7 cellular contexts compared by ENCODE assay signal in genomic region chr2:219475697-219476604, GRCh38. TPM values are rescaled to one million over a fixed set of nuclear protein-coding genes. Genes with fewer than 3 reads are reported as not detected.
DNase-seq lines count a peak whose midpoint lies in the region; ATAC-seq and TF ChIP-seq lines count a peak whose summit lies in the region.

No MANE protein-coding gene starts in this region.

- no peak overlapping the region for H3K4me3 ChIP-seq in HL-60 (replicated peaks; ENCODE audit: insufficient read depth, low read length)
- no peak overlapping the region for H3K4me3 ChIP-seq in SK-N-SH (ENCODE audit: low read depth in 2 of 2, low read length in 1 of 2)
- no peak overlapping the region for H3K4me3 ChIP-seq in adrenal gland
- H3K4me3 ChIP-seq in hepatocyte = no peak overlapping the region

- ATAC-seq in sciatic nerve (peak; percentile 74), GM21825 (IDR thresholded peaks at IDR 0.05; ENCODE audit: unreplicated experiment) (no peak)

- TF ChIP-seq POLR2A in adrenal gland (IDR thresholded peaks at IDR 0.05) = no peak

- H3K9me3 ChIP-seq in SK-N-SH (no peaks in the 10 kb centered on the region), adrenal gland (replicated peaks in 1 of 3) (no peaks in the 10 kb centered on the region), hepatocyte (ENCODE audit: low read depth) (no peaks in the 10 kb centered on the region)

- no peak; a peak in 1 of 4 replicates for TF ChIP-seq EP300 in SK-N-SH (IDR thresholded peaks at IDR 0.05; ENCODE audit: borderline replicate concordance in 1 of 2, low read depth in 1 of 2, low read length in 1 of 2)

- POLR2A ChIA-PET in GM10248 (lab: Yijun Ruan, JAX) = no interaction called here
- POLR2A ChIA-PET in SK-N-SH (lab: Yijun Ruan, JAX) = interaction anchor here (0.8 to 1.9 kb wide), 6 partner anchors 15 to 54 kb away, joined by 3 to 8 read pairs (median 3); no protein-coding TSS in a partner anchor

- H4K20me1 ChIP-seq in SK-N-SH (ENCODE audit: insufficient read depth) (no peaks in the 10 kb centered on the region), hepatocyte (ENCODE audit: insufficient read depth, poor library complexity, severe bottlenecking) (no peaks in the 10 kb centered on the region)

- no peaks in the 10 kb centered on the region for H3K9me2 ChIP-seq in SK-N-SH
- H3K9me2 ChIP-seq in hepatocyte (replicated peaks; ENCODE audit: insufficient read depth) = no peaks in the 10 kb centered on the region

- H3K27me3 ChIP-seq in HL-60 (ENCODE audit: insufficient read depth, poor library complexity, severe bottlenecking) (no peaks in the 10 kb centered on the region), SK-N-SH (ENCODE audit: insufficient read depth) (no peaks in the 10 kb centered on the region), adrenal gland (no peaks in the 10 kb centered on the region), hepatocyte (no peaks in the 10 kb centered on the region)

- CTCF ChIA-PET in GM10248 (lab: Yijun Ruan, JAX) = interaction anchor here (0.6 to 10.1 kb wide), 20 partner anchors 8 to 213 kb away, joined by 3 to 77 read pairs (median 4); partner anchors contain the start of gene GMPPA
- CTCF ChIA-PET in SK-N-SH (lab: Yijun Ruan, JAX) = interaction anchor here (0.6 to 56.4 kb wide), 28 partner anchors 8 to 213 kb away, joined by 3 to 2824 read pairs (median 6); partner anchors contain the start of genes ASIC4, CHPF, GMPPA and SPEG

- H3K79me2 ChIP-seq in SK-N-SH (ENCODE audit: insufficient read depth) = no peaks in the 10 kb centered on the region
- no peaks in the 10 kb centered on the region for H3K79me2 ChIP-seq in hepatocyte

- TF ChIP-seq RAD21 in SK-N-SH (IDR thresholded peaks at IDR 0.05; ENCODE audit: low read length) = peak; percentile 91

- H3K4me1 ChIP-seq in SK-N-SH (ENCODE audit: control insufficient read depth in 1 of 2, insufficient read depth in 2 of 2, low read depth in 1 of 2, low read length in 1 of 2) = peaks cover 0 to 42% of the 10 kb centered on the region in 2 experiments; a peak in 1 of 4 replicates
- no peaks in the 10 kb centered on the region for H3K4me1 ChIP-seq in adrenal gland (replicated peaks in 1 of 2)
- peaks cover 5% of the 10 kb centered on the region for H3K4me1 ChIP-seq in hepatocyte (ENCODE audit: insufficient read depth)

- H2AFZ ChIP-seq in SK-N-SH (ENCODE audit: low read depth) = no peak overlapping the region
- no peak overlapping the region for H2AFZ ChIP-seq in hepatocyte

- no peak overlapping the region for H3K9ac ChIP-seq in SK-N-SH

- H3K36me3 ChIP-seq in SK-N-SH (replicated peaks in 1 of 2; ENCODE audit: control insufficient read depth in 1 of 2, insufficient read depth in 2 of 2, low read length in 1 of 2) (peaks cover 21 to 50% of the 10 kb centered on the region in 2 experiments), adrenal gland (replicated peaks in 1 of 2) (no peaks in the 10 kb centered on the region), hepatocyte (replicated peaks; ENCODE audit: insufficient read depth, low read depth) (no peaks in the 10 kb centered on the region)

- peak; percentile 84 for TF ChIP-seq CTCF in GM10248 (IDR thresholded peaks at IDR 0.05; ENCODE audit: control extremely low read depth, extremely low read depth, low read depth, missing control alignments)
- peak; percentile 69 for TF ChIP-seq CTCF in HL-60 (IDR thresholded peaks at IDR 0.05; ENCODE audit: insufficient read depth, low read length)
- peak; percentile 95 for TF ChIP-seq CTCF in SK-N-SH (IDR thresholded peaks at IDR 0.05)
- TF ChIP-seq CTCF in adrenal gland (IDR thresholded peaks at IDR 0.05) = peak; percentile 71 to 87 (median 80)
- peak; percentile 78 for TF ChIP-seq CTCF in hepatocyte (IDR thresholded peaks at IDR 0.05; ENCODE audit: poor library complexity)

- peak; percentile 79 for DNase-seq in GM10248 (ENCODE audit: extremely low spot score)
- peak; percentile 38 to 43 for DNase-seq in HL-60 (ENCODE audit: low read depth in 1 of 2, low spot score in 1 of 2)
- peak; percentile 94 for DNase-seq in SK-N-SH
- peak; percentile 52 to 86 (median 75) for DNase-seq in adrenal gland
- peak; percentile 88 for DNase-seq in hepatocyte (ENCODE audit: low spot score)
- DNase-seq in sciatic nerve (ENCODE audit: low spot score) = peak; percentile 85

- 30% methylated on average over 8 of the region's 14 CpGs for WGBS in SK-N-SH (ENCODE audit: low lambda C conversion rate)
- WGBS in adrenal gland, 4 donors = 30 to 40% (median 32%) methylated on average over 10 to 14 of the region's 14 CpGs
- 27% methylated on average over 14 of the region's 14 CpGs for WGBS in hepatocyte (ENCODE audit: low lambda C conversion rate, missing lambda C conversion rate)

- H3K27ac ChIP-seq in HL-60 (replicated peaks) = no peak overlapping the region
- peak overlapping the region; percentile 36 to 74; a peak in 3 of 4 replicates for H3K27ac ChIP-seq in SK-N-SH (ENCODE audit: low read depth in 2 of 2, low read length in 1 of 2)
- H3K27ac ChIP-seq in adrenal gland = no peak overlapping the region
- H3K27ac ChIP-seq in hepatocyte = no peak overlapping the region

- peaks cover 6% of the 10 kb centered on the region for H3F3A ChIP-seq in SK-N-SH (replicated peaks; ENCODE audit: insufficient read depth)

- H3K4me2 ChIP-seq in SK-N-SH (no peak overlapping the region), hepatocyte (peak overlapping the region; percentile 41)

- intact Hi-C loops in adrenal gland (cut with DNase I) (loop anchor here (5.0 to 10.0 kb wide), 2 partner anchors 51 to 71 kb away; no protein-coding TSS in a partner anchor), sciatic nerve (cut with DNase I) (no loop called here)

TF ChIP-seq in SK-N-SH, 30 proteins besides CTCF, POLR2A, EP300 and RAD21:
- TF ChIP-seq RCOR1 (IDR thresholded peaks at IDR 0.05; ENCODE audit: low read length) = 0 out of 2 replicates have a peak, but pooled peaks have one; percentile 45
- TF ChIP-seq JUND (IDR thresholded peaks at IDR 0.05) = no peak
- TF ChIP-seq SMC3 (IDR thresholded peaks at IDR 0.05; ENCODE audit: low read depth, low read length) = peak; percentile 87

RNA-seq across cellular contexts. Expression of gene GMPPA, which starts 22.7 kb away (rescaled TPM):
- 61.3 and 75.1 TPM in 2 replicates for polyA plus RNA-seq in SK-N-SH (2012; rRNA removed)
- 27.7 and 39.9 TPM in 2 replicates for polyA plus RNA-seq in SK-N-SH (2012; cell fraction: cytosol; rRNA removed)
- 157 and 170 TPM in 2 replicates for polyA plus RNA-seq in SK-N-SH (2012; cell fraction: nucleus; rRNA removed)
- total RNA-seq in adrenal gland = 10 to 100 TPM; 23.0 to 60.6 (median 26.4) TPM
- polyA plus RNA-seq in adrenal gland = 10 to 100 TPM; 36.8 to 72.2 (median 38.5) TPM
- 51.3 and 76.5 TPM in 2 replicates for total RNA-seq in hepatocyte
- 67.8 and 75.6 TPM in 2 replicates for polyA plus RNA-seq in hepatocyte
- 25.9 TPM for total RNA-seq in sciatic nerve

RNA-seq across cellular contexts. Expression of gene ASIC4, which starts 38.3 kb away (rescaled TPM):
- polyA plus RNA-seq in SK-N-SH (2012; rRNA removed) (0.05 and 0.10 TPM in 2 replicates), adrenal gland (10 to 100 TPM in 1 of 3 donors, 1 to 10 TPM in 1, under 1 TPM in 1; 0.31 to 16.3 (median 1.8) TPM), hepatocyte (0.07 TPM in 1 of 2 replicates, not detected in the other)
- 0.04 and 0.30 TPM in 2 replicates for polyA plus RNA-seq in SK-N-SH (2012; cell fraction: cytosol; rRNA removed)
- 0.79 and 1.00 TPM in 2 replicates for polyA plus RNA-seq in SK-N-SH (2012; cell fraction: nucleus; rRNA removed)
- total RNA-seq in adrenal gland (1 to 10 TPM in 2 of 8 donors, under 1 TPM in 2, not detected in 4; 0.15 to 2.2 (median 1.1) TPM), hepatocyte (not detected in 2 replicates), sciatic nerve (0.31 TPM)

RNA-seq across cellular contexts. Expression of gene SPEG, which starts 41.3 kb away (rescaled TPM):
- polyA plus RNA-seq in SK-N-SH (2012; rRNA removed) (98.3 and 107 TPM in 2 replicates), adrenal gland (100 to 1,000 TPM in 1 of 3 donors, 10 to 100 TPM in 1, 1 to 10 TPM in 1; 4.3 to 178 (median 40.1) TPM), hepatocyte (35.8 and 40.0 TPM in 2 replicates)
- polyA plus RNA-seq in SK-N-SH (2012; cell fraction: cytosol; rRNA removed) = 27.8 and 36.3 TPM in 2 replicates
- 717 and 872 TPM in 2 replicates for polyA plus RNA-seq in SK-N-SH (2012; cell fraction: nucleus; rRNA removed)
- total RNA-seq in adrenal gland (10 to 100 TPM in 1 of 8 donors, 1 to 10 TPM in 5, under 1 TPM in 2; 0.66 to 14.8 (median 3.9) TPM), hepatocyte (21.1 and 21.6 TPM in 2 replicates), sciatic nerve (7.2 TPM)

RNA-seq across cellular contexts. Expression of gene DES, which starts 57.8 kb away (rescaled TPM):
- polyA plus RNA-seq in SK-N-SH (2012; rRNA removed) (0.21 and 0.28 TPM in 2 replicates), adrenal gland (100 to 1,000 TPM in 1 of 3 donors, 10 to 100 TPM in 2; 58.4 to 283 (median 60.1) TPM), hepatocyte (58.5 and 60.9 TPM in 2 replicates)
- polyA plus RNA-seq in SK-N-SH (2012; cell fraction: cytosol; rRNA removed) = 0.18 and 0.20 TPM in 2 replicates
- polyA plus RNA-seq in SK-N-SH (2012; cell fraction: nucleus; rRNA removed) = 0.07 and 0.26 TPM in 2 replicates
- total RNA-seq in adrenal gland (10 to 100 TPM in 3 of 8 donors, 1 to 10 TPM in 5; 2.0 to 46.5 (median 8.6) TPM), hepatocyte (103 and 114 TPM in 2 replicates), sciatic nerve (1.4 TPM)

Comparison
In these comparisons a context has a peak if more than half of its experiments do, and no peak if none do; other contexts are left out.
1. DNase-seq: peak in every context shown above with its lines; median percentile 94 in SK-N-SH; 88 in hepatocyte; 85 in sciatic nerve; 79 in GM10248; 75 in adrenal gland; 40 in HL-60.
2. H3K27ac ChIP-seq: peak in SK-N-SH (2 of 2); none in HL-60 (single experiment), adrenal gland (0 of 5) and hepatocyte (single experiment).
3. Peak in every context shown above with its lines, with median percentiles within 50 percentile points of each other: CTCF ChIP-seq.